In the genomic region with DNA sequence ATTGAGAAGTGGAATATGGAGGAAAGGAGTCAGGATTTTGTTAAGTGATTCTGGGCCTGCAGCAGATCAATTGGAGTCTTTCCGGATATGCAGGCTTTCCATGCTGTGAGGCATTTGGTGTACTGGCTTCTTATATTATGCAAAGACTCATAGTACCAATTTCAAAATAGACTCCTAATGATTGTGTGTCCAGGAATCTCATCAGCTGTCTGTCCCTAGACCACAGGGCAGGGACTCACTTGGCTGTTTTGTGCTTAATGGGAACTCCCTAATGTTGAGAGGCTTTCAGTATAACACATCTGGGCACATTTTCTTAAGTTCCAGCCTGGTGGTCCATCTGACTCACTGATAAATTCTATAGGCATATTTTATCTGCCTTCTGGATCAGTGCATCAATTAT, we compare ENCODE assay signal across 21 cellular contexts.
DNase-seq lines count a peak whose midpoint lies in the region; ATAC-seq, FAIRE-seq and TF ChIP-seq lines count a peak whose summit lies in the region.
"Had no signal": no experiment of that assay in that cellular context is flagged by ENCODE, and none has a peak within 500 bp of the region (broad histone marks: within the 10 kb centered on the region; RNA-seq: fewer than 3 reads in every experiment).

No MANE protein-coding gene starts in this region.

- H3K4me2 ChIP-seq in astrocyte (ENCODE audit: low read length) (no peak overlapping the region), smooth muscle cell (peak overlapping the region; percentile 12)
- H3K4me2 ChIP-seq: BLaER1 had no signal

- no peaks in the 10 kb centered on the region for H4K20me1 ChIP-seq in astrocyte (ENCODE audit: insufficient read depth, low read length)
- H4K20me1 ChIP-seq in smooth muscle cell (ENCODE audit: low read depth) = no peaks in the 10 kb centered on the region
- H4K20me1 ChIP-seq: BLaER1 had no signal

- peak; percentile 14 for ATAC-seq in gastroesophageal sphincter
- ATAC-seq in GM21717 (IDR thresholded peaks at IDR 0.05; ENCODE audit: unreplicated experiment) = no peak
- ATAC-seq: Panc1, pancreas had no signal

- no peak overlapping the region for H3K4me3 Mint-ChIP-seq in HFFc6
- no peak overlapping the region for H3K4me3 Mint-ChIP-seq in astrocyte (ENCODE audit: unreplicated experiment)
- H3K4me3 Mint-ChIP-seq in glutamatergic neuron (ENCODE audit: unreplicated experiment) = no peak overlapping the region
- H3K4me3 Mint-ChIP-seq in activated CD4-positive, alpha-beta T cell treated with anti-CD3 and anti-CD28 coated beads, Interleukin-2, amount 10 ng/mL, durations not matched to agents 7 days and 5 days = no peak overlapping the region

- FAIRE-seq in astrocyte (lab: Jason Lieb, UNC) = peak; percentile 71
- FAIRE-seq: HTR-8/SVneo, pancreas, small intestine had no signal

- no peak overlapping the region for H3K27ac ChIP-seq in astrocyte (ENCODE audit: low read depth, low read length)
- H3K27ac ChIP-seq in gastroesophageal sphincter = peak overlapping the region in 3 of 4 donors; percentile 36 to 53 (median 40)
- peak overlapping the region; percentile 53 for H3K27ac ChIP-seq in smooth muscle cell (ENCODE audit: low read depth)
- H3K27ac ChIP-seq: BLaER1, pancreas had no signal

- no peaks in the 10 kb centered on the region for H3K79me2 ChIP-seq in astrocyte (ENCODE audit: insufficient read depth, low read length)
- H3K79me2 ChIP-seq in smooth muscle cell (ENCODE audit: low read depth) = no peaks in the 10 kb centered on the region

- peaks cover 11% of the 10 kb centered on the region for H3F3A ChIP-seq in smooth muscle cell (ENCODE audit: low read depth)

- H3K9ac ChIP-seq in astrocyte (ENCODE audit: low read length) = no peak overlapping the region
- peak overlapping the region; percentile 4 for H3K9ac ChIP-seq in smooth muscle cell (ENCODE audit: low read depth)
- H3K9ac ChIP-seq: BLaER1 had no signal

- peaks cover 11% of the 10 kb centered on the region for H3K4me1 ChIP-seq in astrocyte (ENCODE audit: insufficient read depth, low read length)
- peaks cover 13 to 38% (median 13%) of the 10 kb centered on the region in 3 donors for H3K4me1 ChIP-seq in gastroesophageal sphincter
- no peaks in the 10 kb centered on the region for H3K4me1 ChIP-seq in smooth muscle cell (ENCODE audit: low read depth)
- H3K4me1 ChIP-seq: BLaER1, pancreas had no signal

- CTCF ChIA-PET in activated CD4-positive, alpha-beta T cell treated with anti-CD3 and anti-CD28 coated beads, Interleukin-2, amount 10 ng/mL, durations not matched to agents 7 days and 5 days (lab: Charles Lee) = interaction anchor here (1.7 to 1.8 kb wide), 2 partner anchors 8 to 11 kb away, joined by 7 to 8 read pairs; no protein-coding TSS in a partner anchor

- peak; percentile 43 for DNase-seq in HFFc6
- peak; percentile 55 for DNase-seq in astrocyte (ENCODE audit: low read depth)
- no peak for DNase-seq in smooth muscle cell (lab: John Stamatoyannopoulos, UW; ENCODE audit: unreplicated experiment)
- DNase-seq in glutamatergic neuron = no peak
- DNase-seq in NCI-H187 treated with DMSO at 0.1 percent for 48 hours (lab: John Stamatoyannopoulos, UW) = no peak
- DNase-seq in activated CD4-positive, alpha-beta T cell treated with anti-CD3 and anti-CD28 coated beads, Interleukin-2, amount 10 ng/mL, durations not matched to agents 7 days and 5 days = no peak
- DNase-seq: activated CD4-positive, alpha-beta T cell treated with anti-CD3 and anti-CD28 coated beads for 48 hours; activated CD8-positive, alpha-beta memory T cell treated with anti-CD3 and anti-CD28 coated beads, Interleukin-2, amount 50 U/mL, for 4 hours; activated effector memory CD4-positive, alpha-beta T cell treated with Interleukin-2 at 50 U/mL for 16 hours; amniotic stem cell; GF-D8; NCI-H1417; NCI-H2171; pancreas; small intestine; stimulated activated CD4-positive, alpha-beta T cell treated with anti-CD3 and anti-CD28 coated beads, Interleukin-4, amount 100 ng/mL, for 4 hours had no signal

- H3K9me3 Mint-ChIP-seq in HFFc6 (no peaks in the 10 kb centered on the region), astrocyte (ENCODE audit: unreplicated experiment) (no peaks in the 10 kb centered on the region), glutamatergic neuron (ENCODE audit: unreplicated experiment) (no peaks in the 10 kb centered on the region)
- H3K9me3 Mint-ChIP-seq in activated CD4-positive, alpha-beta T cell treated with anti-CD3 and anti-CD28 coated beads, Interleukin-2, amount 10 ng/mL, durations not matched to agents 7 days and 5 days = peaks cover 2% of the 10 kb centered on the region

- no peaks in the 10 kb centered on the region; the same call in 1 of the 2 replicates for H3K27me3 Mint-ChIP-seq in HFFc6 (ENCODE audit: insufficient read depth)
- no peaks in the 10 kb centered on the region for H3K27me3 Mint-ChIP-seq in astrocyte (ENCODE audit: low read depth, unreplicated experiment)
- H3K27me3 Mint-ChIP-seq in glutamatergic neuron (ENCODE audit: unreplicated experiment) = no peaks in the 10 kb centered on the region
- no peaks in the 10 kb centered on the region for H3K27me3 Mint-ChIP-seq in activated CD4-positive, alpha-beta T cell treated with anti-CD3 and anti-CD28 coated beads, Interleukin-2, amount 10 ng/mL, durations not matched to agents 7 days and 5 days

- POLR2A ChIA-PET in activated CD4-positive, alpha-beta T cell treated with anti-CD3 and anti-CD28 coated beads, Interleukin-2, amount 10 ng/mL, durations not matched to agents 7 days and 5 days (lab: Charles Lee) = no interaction called here

- H3K27me3 ChIP-seq in astrocyte (ENCODE audit: insufficient read depth, low read length) = no peaks in the 10 kb centered on the region
- H3K27me3 ChIP-seq in gastroesophageal sphincter = no peaks in the 10 kb centered on the region
- no peaks in the 10 kb centered on the region for H3K27me3 ChIP-seq in smooth muscle cell (ENCODE audit: low read depth)
- H3K27me3 ChIP-seq: BLaER1, pancreas had no signal

- TF ChIP-seq CTCF in HFFc6 (IDR thresholded peaks at IDR 0.05) = no peak
- no peak for TF ChIP-seq CTCF in astrocyte (IDR thresholded peaks at IDR 0.05; ENCODE audit: insufficient read depth, low read depth, low read length)
- TF ChIP-seq CTCF in gastroesophageal sphincter (IDR thresholded peaks at IDR 0.05) = no peak
- TF ChIP-seq CTCF in smooth muscle cell (IDR thresholded peaks at IDR 0.05; ENCODE audit: borderline replicate concordance, insufficient read depth, poor library complexity, severe bottlenecking) = no peak
- no peak for TF ChIP-seq CTCF in glutamatergic neuron (IDR thresholded peaks at IDR 0.05; ENCODE audit: partially characterized antibody, unreplicated experiment)

- 100% methylated on average over 1 of the region's 1 CpG for WGBS in gastroesophageal sphincter (ENCODE audit: low coverage in 1 of 2), 2 donors
- 41% methylated on average over 1 of the region's 1 CpG for WGBS in smooth muscle cell (ENCODE audit: low lambda C conversion rate)

- TF ChIP-seq POLR2A in gastroesophageal sphincter (IDR thresholded peaks at IDR 0.05) = no peak

- H3K9me3 ChIP-seq in astrocyte (ENCODE audit: insufficient read depth, low read depth, low read length) (no peaks in the 10 kb centered on the region), gastroesophageal sphincter (no peaks in the 10 kb centered on the region), smooth muscle cell (replicated peaks; ENCODE audit: low read depth) (no peaks in the 10 kb centered on the region)
- H3K9me3 ChIP-seq: BLaER1, pancreas had no signal

- no peak overlapping the region for H2AFZ ChIP-seq in astrocyte (ENCODE audit: low read depth, low read length)
- peak overlapping the region; percentile 55 for H2AFZ ChIP-seq in smooth muscle cell (ENCODE audit: low read depth)

- no peaks in the 10 kb centered on the region for H3K36me3 Mint-ChIP-seq in HFFc6 (ENCODE audit: low read depth)
- H3K36me3 Mint-ChIP-seq in astrocyte (ENCODE audit: low read depth, unreplicated experiment) = no peaks in the 10 kb centered on the region
- no peaks in the 10 kb centered on the region for H3K36me3 Mint-ChIP-seq in glutamatergic neuron (ENCODE audit: unreplicated experiment)
- H3K36me3 Mint-ChIP-seq in activated CD4-positive, alpha-beta T cell treated with anti-CD3 and anti-CD28 coated beads, Interleukin-2, amount 10 ng/mL, durations not matched to agents 7 days and 5 days (ENCODE audit: low read depth) = no peaks in the 10 kb centered on the region

- H3K4me3 ChIP-seq in astrocyte (ENCODE audit: insufficient read depth, low read depth, low read length) (no peak overlapping the region), gastroesophageal sphincter (no peak overlapping the region), smooth muscle cell (no peak overlapping the region)
- H3K4me3 ChIP-seq: BLaER1, pancreas had no signal

- H3K4me1 Mint-ChIP-seq in HFFc6 (ENCODE audit: low read depth) = peaks cover 13% of the 10 kb centered on the region
- peaks cover 12% of the 10 kb centered on the region for H3K4me1 Mint-ChIP-seq in astrocyte (ENCODE audit: low read depth, unreplicated experiment)
- H3K4me1 Mint-ChIP-seq in glutamatergic neuron (ENCODE audit: low read depth, unreplicated experiment) = no peaks in the 10 kb centered on the region
- H3K4me1 Mint-ChIP-seq in activated CD4-positive, alpha-beta T cell treated with anti-CD3 and anti-CD28 coated beads, Interleukin-2, amount 10 ng/mL, durations not matched to agents 7 days and 5 days = no peaks in the 10 kb centered on the region

- H3K27ac Mint-ChIP-seq in HFFc6 (peak overlapping the region; percentile 32; the same call in 1 of the 2 replicates), astrocyte (ENCODE audit: unreplicated experiment) (peak overlapping the region; percentile 66), glutamatergic neuron (ENCODE audit: unreplicated experiment) (no peak overlapping the region)
- H3K27ac Mint-ChIP-seq in activated CD4-positive, alpha-beta T cell treated with anti-CD3 and anti-CD28 coated beads, Interleukin-2, amount 10 ng/mL, durations not matched to agents 7 days and 5 days = no peak overlapping the region

- no peak for TF ChIP-seq EP300 in gastroesophageal sphincter (IDR thresholded peaks at IDR 0.05)

- no peaks in the 10 kb centered on the region for H3K36me3 ChIP-seq in astrocyte (ENCODE audit: insufficient read depth, low read length)
- no peaks in the 10 kb centered on the region for H3K36me3 ChIP-seq in gastroesophageal sphincter
- H3K36me3 ChIP-seq in smooth muscle cell (ENCODE audit: low read depth) = no peaks in the 10 kb centered on the region
- H3K36me3 ChIP-seq: BLaER1, pancreas had no signal

Comparison
In these comparisons a context has a peak if more than half of its experiments do, and no peak if none do; other contexts are left out.
1. DNase-seq: peak in HFFc6 (single experiment) and astrocyte (single experiment); none in smooth muscle cell (single experiment), glutamatergic neuron (single experiment), NCI-H187 treated with DMSO at 0.1 percent for 48 hours (single experiment) and activated CD4-positive, alpha-beta T cell treated with anti-CD3 and anti-CD28 coated beads, Interleukin-2, amount 10 ng/mL, durations not matched to agents 7 days and 5 days (single experiment).
2. H3K27ac Mint-ChIP-seq: peak in HFFc6 (single experiment) and astrocyte (single experiment); none in glutamatergic neuron (single experiment) and activated CD4-positive, alpha-beta T cell treated with anti-CD3 and anti-CD28 coated beads, Interleukin-2, amount 10 ng/mL, durations not matched to agents 7 days and 5 days (single experiment).